Comparison of ENCODE assay signal across 28 cellular contexts in the genomic region with DNA sequence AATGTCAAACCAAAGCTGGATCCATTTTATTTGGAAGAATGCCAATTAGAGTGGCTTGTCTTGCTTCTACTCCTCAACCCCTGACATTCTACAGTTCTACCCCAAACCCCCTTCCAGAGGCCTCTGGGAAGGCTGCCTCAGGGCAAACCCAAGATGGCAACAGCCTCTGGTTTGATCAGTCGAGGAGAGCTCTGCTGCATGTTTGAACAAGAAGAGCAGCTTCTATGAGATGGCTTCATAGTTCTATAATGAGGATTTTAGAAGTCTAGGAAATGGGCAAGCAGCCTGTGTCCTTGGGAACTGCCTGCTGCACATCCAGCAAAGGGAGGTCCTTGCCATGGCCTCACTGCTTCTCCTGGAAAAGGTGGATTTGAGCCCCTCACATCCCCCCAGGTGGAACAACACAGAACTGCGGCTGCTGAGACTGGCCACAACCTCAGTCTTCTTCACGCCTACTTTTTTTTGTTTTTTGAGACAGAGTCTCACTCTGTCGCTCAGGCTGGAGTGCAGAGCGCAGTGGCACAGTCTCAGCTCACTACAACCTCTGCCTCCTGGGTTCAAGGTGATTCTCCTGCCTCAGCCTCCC. TPM values are rescaled to one million over a fixed set of nuclear protein-coding genes. Genes with fewer than 3 reads are reported as not detected.
DNase-seq lines count a peak whose midpoint lies in the region; ATAC-seq and TF ChIP-seq lines count a peak whose summit lies in the region.
"Had no signal": no experiment of that assay in that cellular context is flagged by ENCODE, and none has a peak within 500 bp of the region (broad histone marks: within the 10 kb centered on the region; RNA-seq: fewer than 3 reads in every experiment).

No MANE protein-coding gene starts in this region.

- H4K8ac ChIP-seq in H9 (replicated peaks; ENCODE audit: insufficient read length, low read depth, low read length) = no peak overlapping the region

- H3K4me2 ChIP-seq in H9 (ENCODE audit: insufficient read depth, insufficient read length, low read length) = no peak overlapping the region
- H3K4me2 ChIP-seq in hepatocyte = no peak overlapping the region

- no peaks in the 10 kb centered on the region for H3K79me2 ChIP-seq in H9 (ENCODE audit: insufficient read depth, low read length)
- no peaks in the 10 kb centered on the region for H3K79me2 ChIP-seq in hepatocyte

- no peak overlapping the region for H3K23ac ChIP-seq in H9 (ENCODE audit: insufficient read length, low read depth, low read length)

- no peak overlapping the region for H3K4ac ChIP-seq in H9 (ENCODE audit: low read depth, low read length)

- intact Hi-C loops in lower lobe of right lung (cut with DNase I) = no loop called here

- H3K4me3 ChIP-seq in retinal pigment epithelial cell (ENCODE audit: low read length) = no peak overlapping the region
- no peak overlapping the region for H3K4me3 ChIP-seq in lower lobe of right lung
- H3K4me3 ChIP-seq in hepatocyte = no peak overlapping the region
- H3K4me3 ChIP-seq: GM23248, SJCRH30, testis, vagina had no signal

- no CpG with 5 or more reads among the region's 5 CpGs for WGBS in H9 (ENCODE audit: extremely low coverage, insufficient read length, low lambda C conversion rate)
- 88% methylated on average over 5 of the region's 5 CpGs for WGBS in hepatocyte (ENCODE audit: low lambda C conversion rate, missing lambda C conversion rate)

- H2AFZ ChIP-seq in H9 (ENCODE audit: low read length) (no peak overlapping the region), hepatocyte (no peak overlapping the region)
- H2AFZ ChIP-seq: GM23248 had no signal

- no peak overlapping the region for H2BK12ac ChIP-seq in H9 (ENCODE audit: insufficient read length, low read depth, low read length)

- H3K4me3 Mint-ChIP-seq in activated T-cell treated with anti-CD3 and anti-CD28 coated beads, Interleukin-2, amount 50 U/mL, for 72 hours = no peak overlapping the region
- H3K4me3 Mint-ChIP-seq in H9 = no peak overlapping the region
- no peak overlapping the region for H3K4me3 Mint-ChIP-seq in chondrocyte (ENCODE audit: unreplicated experiment)
- H3K4me3 Mint-ChIP-seq: activated naive CD8-positive, alpha-beta T cell; activated T-cell treated with anti-CD3 and anti-CD28 coated beads, Interleukin-2, amount 50 U/mL, for 24 hours; immature natural killer cell; natural killer cell had no signal

- DNase-seq in activated T-cell treated with anti-CD3 and anti-CD28 coated beads, Interleukin-2, amount 50 U/mL, for 72 hours = no peak
- DNase-seq in activated T-cell treated with anti-CD3 and anti-CD28 coated beads for 4 hours (no peak), H9 (no peak), chondrocyte (ENCODE audit: low spot score) (no peak), retinal pigment epithelial cell (ENCODE audit: low read depth) (no peak), lower lobe of right lung (no peak), hepatocyte (ENCODE audit: low spot score) (no peak)
- DNase-seq: activated CD8-positive, alpha-beta memory T cell treated with anti-CD3 and anti-CD28 coated beads for 24 hours; activated T-cell treated with anti-CD3 and anti-CD28 coated beads, Interleukin-2, amount 50 U/mL, for 24 hours; Caco-2; GM23248; immature natural killer cell; natural killer cell; NCI-H1048; NCI-H187 treated with DMSO at 0.1 percent for 48 hours; NCI-H526 treated with DMSO at 0.1 percent for 48 hours; retina; SJCRH30; stimulated activated CD4-positive, alpha-beta T cell treated with anti-CD3 and anti-CD28 coated beads, Interleukin-4, amount 100 ng/mL, for 24 hours; stimulated activated naive CD4-positive, alpha-beta T cell treated with Interleukin-2 at 50 U/mL for 16 hours; testis had no signal

- H3K9me3 ChIP-seq in H9 (ENCODE audit: control insufficient read depth, low read depth, low read length) (no peaks in the 10 kb centered on the region), lower lobe of right lung (no peaks in the 10 kb centered on the region), hepatocyte (ENCODE audit: low read depth) (no peaks in the 10 kb centered on the region)
- H3K9me3 ChIP-seq: Caco-2, SJCRH30, testis, vagina had no signal

- H3K27ac ChIP-seq in H9 (ENCODE audit: insufficient read length, low read depth, low read length) (no peak overlapping the region), lower lobe of right lung (no peak overlapping the region), hepatocyte (no peak overlapping the region)
- H3K27ac ChIP-seq: GM23248, testis, vagina had no signal

- no peak overlapping the region for H2BK20ac ChIP-seq in H9 (ENCODE audit: low read depth, low read length, poor library complexity, severe bottlenecking)

- H2BK120ac ChIP-seq in H9 (ENCODE audit: low read depth, low read length, poor library complexity, severe bottlenecking) = no peak overlapping the region

- H3K23me2 ChIP-seq in H9 (ENCODE audit: insufficient read length, low read depth, low read length, poor library complexity, severe bottlenecking) = peaks cover 6% of the 10 kb centered on the region

- H3K9me2 ChIP-seq in hepatocyte (replicated peaks; ENCODE audit: insufficient read depth) = no peaks in the 10 kb centered on the region

- TF ChIP-seq CTCF in H9 (conservative IDR thresholded peaks at IDR 0.05) = peak; percentile 45
- TF ChIP-seq CTCF in chondrocyte (IDR thresholded peaks at IDR 0.05) = peak; percentile 11
- peak; percentile 13 for TF ChIP-seq CTCF in retinal pigment epithelial cell (conservative IDR thresholded peaks at IDR 0.05; ENCODE audit: low read depth, low read length)
- TF ChIP-seq CTCF in lower lobe of right lung (IDR thresholded peaks at IDR 0.05) = no peak
- TF ChIP-seq CTCF in hepatocyte (IDR thresholded peaks at IDR 0.05; ENCODE audit: poor library complexity) = no peak

- no peak overlapping the region for H3K56ac ChIP-seq in H9 (ENCODE audit: insufficient read length, low read depth, low read length)

- H3K27me3 ChIP-seq in H9 (ENCODE audit: insufficient read depth, low read length) = peaks cover 14% of the 10 kb centered on the region; the same call in 1 of the 2 replicates
- H3K27me3 ChIP-seq in lower lobe of right lung (ENCODE audit: low read depth) = peaks cover 14% of the 10 kb centered on the region
- no peaks in the 10 kb centered on the region for H3K27me3 ChIP-seq in hepatocyte
- H3K27me3 ChIP-seq: SJCRH30, testis, vagina had no signal

- no peak for ATAC-seq in activated T-cell treated with anti-CD3 and anti-CD28 coated beads, Interleukin-2, amount 50 U/mL, for 72 hours (replicated peaks in 1 of 2)
- ATAC-seq in lower lobe of right lung (no peak), GM19351 (IDR thresholded peaks at IDR 0.05; ENCODE audit: unreplicated experiment) (no peak)
- ATAC-seq: left lobe of liver, natural killer cell had no signal

- no peak overlapping the region for H3T11ph ChIP-seq in H9 (ENCODE audit: low read length)

- H3K18ac ChIP-seq in H9 (ENCODE audit: insufficient read length, low read depth, low read length) = no peak overlapping the region

- H3K27me3 Mint-ChIP-seq in activated T-cell treated with anti-CD3 and anti-CD28 coated beads, Interleukin-2, amount 50 U/mL, for 72 hours (ENCODE audit: low read depth) = no peaks in the 10 kb centered on the region
- H3K27me3 Mint-ChIP-seq in H9 (ENCODE audit: low read depth) = peaks cover 33% of the 10 kb centered on the region
- peaks cover 2% of the 10 kb centered on the region for H3K27me3 Mint-ChIP-seq in chondrocyte (ENCODE audit: low read depth)
- H3K27me3 Mint-ChIP-seq: activated naive CD8-positive, alpha-beta T cell; activated T-cell treated with anti-CD3 and anti-CD28 coated beads, Interleukin-2, amount 50 U/mL, for 24 hours had no signal

- H3K36me3 ChIP-seq in lower lobe of right lung (no peaks in the 10 kb centered on the region), hepatocyte (replicated peaks; ENCODE audit: insufficient read depth, low read depth) (no peaks in the 10 kb centered on the region)
- H3K36me3 ChIP-seq: SJCRH30, vagina had no signal

- no peak overlapping the region for H3K14ac ChIP-seq in H9 (ENCODE audit: insufficient read depth, low read length)

- H3K4me1 Mint-ChIP-seq in activated T-cell treated with anti-CD3 and anti-CD28 coated beads, Interleukin-2, amount 50 U/mL, for 72 hours (ENCODE audit: low read depth) = peaks cover 31% of the 10 kb centered on the region
- H3K4me1 Mint-ChIP-seq in H9 (0 out of 4 replicates have a peak, but pooled peaks cover 0 to 2% of the 10 kb centered on the region in 2 experiments), chondrocyte (ENCODE audit: low read depth) (peaks cover 7% of the 10 kb centered on the region)
- H3K4me1 Mint-ChIP-seq: immature natural killer cell, natural killer cell had no signal

- peaks cover 0 to 4% of the 10 kb centered on the region in 2 donors for H3K9me3 Mint-ChIP-seq in activated T-cell treated with anti-CD3 and anti-CD28 coated beads, Interleukin-2, amount 50 U/mL, for 72 hours
- peaks cover 0 to 3% of the 10 kb centered on the region in 2 experiments; a peak in 3 of 5 replicates for H3K9me3 Mint-ChIP-seq in H9
- no peaks in the 10 kb centered on the region for H3K9me3 Mint-ChIP-seq in chondrocyte (ENCODE audit: low read depth)
- H3K9me3 Mint-ChIP-seq: immature natural killer cell, natural killer cell had no signal

- H2BK5ac ChIP-seq in H9 (ENCODE audit: insufficient read length, low read length) = no peak overlapping the region

- H3K4me1 ChIP-seq in H9 (ENCODE audit: insufficient read depth, low read length) (no peaks in the 10 kb centered on the region), lower lobe of right lung (peaks cover 16% of the 10 kb centered on the region), hepatocyte (ENCODE audit: insufficient read depth) (peaks cover 12% of the 10 kb centered on the region)

- H4K91ac ChIP-seq in H9 (ENCODE audit: insufficient read length, low read depth, low read length) = no peak overlapping the region

- no peak overlapping the region for H2AK5ac ChIP-seq in H9 (ENCODE audit: insufficient read length, low read length)

- H3K27ac Mint-ChIP-seq in activated T-cell treated with anti-CD3 and anti-CD28 coated beads, Interleukin-2, amount 50 U/mL, for 72 hours = peak overlapping the region; percentile 75
- H3K27ac Mint-ChIP-seq in H9 (peak overlapping the region in 1 of 3 experiments; percentile 45; a peak in 1 of 7 replicates), chondrocyte (ENCODE audit: unreplicated experiment) (no peak overlapping the region)
- H3K27ac Mint-ChIP-seq: activated naive CD8-positive, alpha-beta T cell; activated T-cell treated with anti-CD3 and anti-CD28 coated beads, Interleukin-2, amount 50 U/mL, for 24 hours; immature natural killer cell; natural killer cell had no signal

- H3K36me3 Mint-ChIP-seq in activated T-cell treated with anti-CD3 and anti-CD28 coated beads, Interleukin-2, amount 50 U/mL, for 72 hours (ENCODE audit: insufficient read depth in 2 of 2) = peaks cover 11 to 15% of the 10 kb centered on the region in 2 donors
- H3K36me3 Mint-ChIP-seq in H9 (ENCODE audit: insufficient read depth in 1 of 3, low read depth in 3 of 3) (no peaks in the 10 kb centered on the region), chondrocyte (ENCODE audit: low read depth) (no peaks in the 10 kb centered on the region)
- H3K36me3 Mint-ChIP-seq: activated naive CD8-positive, alpha-beta T cell; natural killer cell had no signal

- H4K20me1 ChIP-seq in H9 (ENCODE audit: control insufficient read depth, insufficient read depth, insufficient read length) (no peaks in the 10 kb centered on the region), hepatocyte (ENCODE audit: insufficient read depth, poor library complexity, severe bottlenecking) (no peaks in the 10 kb centered on the region)

- H3K79me1 ChIP-seq in H9 (ENCODE audit: insufficient read depth, low read depth, low read length, poor library complexity, severe bottlenecking) = no peaks in the 10 kb centered on the region

- no peak overlapping the region for H2BK15ac ChIP-seq in H9 (ENCODE audit: low read depth, low read length)

- no peak overlapping the region for H3K9ac ChIP-seq in H9 (ENCODE audit: extremely low read depth, insufficient read length, low read length)
- H3K9ac ChIP-seq: GM23248 had no signal

- H4K5ac ChIP-seq in H9 (ENCODE audit: insufficient read length, low read depth, low read length) = no peak overlapping the region

RNA-seq across cellular contexts. Expression of gene ZC3H12D, which starts 37.9 kb away (rescaled TPM):
- total RNA-seq in activated T-cell treated with anti-CD3 and anti-CD28 coated beads, Interleukin-2, amount 50 U/mL, for 72 hours = 100 to 1,000 TPM; 106 to 170 TPM
- 0.07 and 0.15 TPM in 2 replicates for total RNA-seq in H9 (2021)
- total RNA-seq in chondrocyte = 0.25 to 0.39 TPM in 2 of 3 replicates, not detected in the other
- total RNA-seq in lower lobe of right lung = 2.6 TPM
- total RNA-seq in hepatocyte = 0.50 and 1.7 TPM in 2 replicates
- 0.06 and 0.44 TPM in 2 replicates for polyA plus RNA-seq in hepatocyte
- total RNA-seq: osteocyte, SJCRH30 had no signal
- polyA plus RNA-seq: GM23248, immature natural killer cell had no signal

RNA-seq across cellular contexts. Expression of gene SUMO4, which starts 46.8 kb away (rescaled TPM):
- total RNA-seq in activated T-cell treated with anti-CD3 and anti-CD28 coated beads, Interleukin-2, amount 50 U/mL, for 72 hours = 1 to 10 TPM; 5.4 to 7.2 TPM
- total RNA-seq in H9 (2021) = 0.77 and 1.5 TPM in 2 replicates
- 1.1 to 2.8 TPM (median 1.5 TPM) in 3 replicates for total RNA-seq in chondrocyte
- total RNA-seq in lower lobe of right lung = 2.0 TPM
- 2.2 and 2.6 TPM in 2 replicates for total RNA-seq in hepatocyte
- polyA plus RNA-seq in hepatocyte = 0.24 and 0.36 TPM in 2 replicates
- total RNA-seq: epithelial cell of proximal tubule, GM23248 had no signal
- polyA plus RNA-seq: BJ had no signal

Comparison
In these comparisons a context has a peak if more than half of its experiments do, and no peak if none do; other contexts are left out.
1. CTCF ChIP-seq: peak in H9 (single experiment), chondrocyte (single experiment) and retinal pigment epithelial cell (single experiment); none in lower lobe of right lung (single experiment) and hepatocyte (single experiment).
2. RNA of gene ZC3H12D, which starts 37.9 kb away (total RNA-seq): 106 to 170 TPM in activated T-cell treated with anti-CD3 and anti-CD28 coated beads, Interleukin-2, amount 50 U/mL, for 72 hours; 2.6 TPM in lower lobe of right lung (single experiment), 0.50 to 1.7 TPM in hepatocyte, 0.25 to 0.39 TPM in chondrocyte and 0.07 to 0.15 TPM in H9; every median in the first group is over 10 times any median in the second.